ENCODE assay signal across 8 cellular contexts in genomic region chr15:63188937-63189871, GRCh38. TPM values are rescaled to one million over a fixed set of nuclear protein-coding genes. Genes with fewer than 3 reads are reported as not detected.
DNase-seq lines count a peak whose midpoint lies in the region; ATAC-seq and TF ChIP-seq lines count a peak whose summit lies in the region.

TSS of gene RAB8B (plus strand) at chr15:63189606. CDS start at chr15:63189625, 19 bp downstream.

- BruUV-seq in Panc1 (replicated peaks; lab: Mats Ljungman, UMichigan) = no TSS peak

- H3K4me1 ChIP-seq in Panc1 (ENCODE audit: control insufficient read depth, insufficient read depth, low read length) (peaks cover 18% of the 10 kb centered on the region), muscle layer of colon (ENCODE audit: insufficient read depth, low read length) (peaks cover 13% of the 10 kb centered on the region)

- H3K36me3 ChIP-seq in Panc1 (ENCODE audit: control insufficient read depth, insufficient read depth, low read length) = no peaks in the 10 kb centered on the region; the same call in 1 of the 2 replicates
- H3K36me3 ChIP-seq in muscle layer of colon (ENCODE audit: insufficient read depth, low read length) = no peaks in the 10 kb centered on the region

- ATAC-seq in GM21717 (IDR thresholded peaks at IDR 0.05; ENCODE audit: unreplicated experiment) (peak; percentile 60), Panc1 (peak; percentile 99), esophagus mucosa (peak; percentile 98)

- POLR2A ChIA-PET in Panc1 (lab: Charles Lee) = interaction anchor here (0.6 kb wide), 1 partner anchor 137 kb away, joined by 3 read pairs; no protein-coding TSS in a partner anchor

- in situ Hi-C loops in KBM-7 (cut with MboI; ENCODE audit: low pct_unique_long_range_greater_than_20kb, low sequenced_read_pairs) = no loop called here
- in situ Hi-C loops in Panc1 (cut with HindIII; ENCODE audit: low pct_unique_long_range_greater_than_20kb, low sequenced_read_pairs) = no loop called here

- H3K4me3 ChIP-seq in Panc1 (ENCODE audit: low read depth in 2 of 2, low read length in 2 of 2) = peak within 1 kb of the TSS; percentile 67 to 78
- H3K4me3 ChIP-seq in muscle layer of colon (ENCODE audit: low read depth in 1 of 2, low read length in 2 of 2) = peak within 1 kb of the TSS; percentile 87 to 97

- peak within 1 kb of the TSS; percentile 83 for H3K9ac ChIP-seq in muscle layer of colon (ENCODE audit: low read length)

- DNase-seq in DMS79 (lab: John Stamatoyannopoulos, UW) = peak; percentile 65
- DNase-seq in KBM-7 = peak; percentile 97
- DNase-seq in Panc1 (ENCODE audit: low read depth, low spot score) = peak; percentile 62
- peak; percentile 99 for DNase-seq in activated T-cell treated with anti-CD3 and anti-CD28 coated beads, Interleukin-2, amount 50 U/mL, for 48 hours
- peak; percentile 95 to 99 for DNase-seq in stimulated activated CD8-positive, alpha-beta memory T cell treated with anti-CD3 and anti-CD28 coated beads, Interleukin-7, amount 100 ng/mL, for 1 hour (ENCODE audit: low read depth in 2 of 2)

- no peaks in the 10 kb centered on the region for H3K27me3 ChIP-seq in Panc1 (ENCODE audit: control insufficient read depth, insufficient read depth, low read length)
- H3K27me3 ChIP-seq in muscle layer of colon (ENCODE audit: control insufficient read depth in 1 of 2, insufficient read depth in 2 of 2, low read length in 2 of 2) = no peaks in the 10 kb centered on the region

- intact Hi-C loops in Panc1 (cut with micrococcal nuclease; ENCODE audit: unreplicated experiment) = loop anchor here (10.0 kb wide), 1 partner anchor 216 kb away; no protein-coding TSS in a partner anchor

- H3K9me3 ChIP-seq in Panc1 (ENCODE audit: control insufficient read depth, insufficient read depth, low read depth, low read length) (no peaks in the 10 kb centered on the region), muscle layer of colon (ENCODE audit: low read length) (no peaks in the 10 kb centered on the region)

- peak within 1 kb of the TSS; percentile 76 for H3K27ac ChIP-seq in Panc1 (ENCODE audit: low read length)
- H3K27ac ChIP-seq in muscle layer of colon (ENCODE audit: low read depth, low read length) = peak within 1 kb of the TSS; percentile 94

- CTCF ChIA-PET in Panc1 (lab: Charles Lee) = interaction anchor here (0.6 to 0.7 kb wide), 2 partner anchors 12 to 89 kb away, joined by 3 to 15 read pairs; no protein-coding TSS in a partner anchor

- TF ChIP-seq CTCF in Panc1 (IDR thresholded peaks at IDR 0.05) = no peak

RNA-seq across cellular contexts. Expression of gene RAB8B, which starts in this region (rescaled TPM):
- total RNA-seq in Panc1 (2021; ENCODE audit: unreplicated experiment) (17.6 TPM), esophagus mucosa (6.7 TPM)
- polyA plus RNA-seq in Panc1 (2012; ENCODE audit: insufficient read length) = 9.0 TPM

Comparison
In these comparisons a context has a peak if more than half of its experiments do, and no peak if none do; other contexts are left out.
1. Peak in every context shown above with its lines: DNase-seq, ATAC-seq, H3K4me3 ChIP-seq and H3K27ac ChIP-seq.